In the genomic region with DNA sequence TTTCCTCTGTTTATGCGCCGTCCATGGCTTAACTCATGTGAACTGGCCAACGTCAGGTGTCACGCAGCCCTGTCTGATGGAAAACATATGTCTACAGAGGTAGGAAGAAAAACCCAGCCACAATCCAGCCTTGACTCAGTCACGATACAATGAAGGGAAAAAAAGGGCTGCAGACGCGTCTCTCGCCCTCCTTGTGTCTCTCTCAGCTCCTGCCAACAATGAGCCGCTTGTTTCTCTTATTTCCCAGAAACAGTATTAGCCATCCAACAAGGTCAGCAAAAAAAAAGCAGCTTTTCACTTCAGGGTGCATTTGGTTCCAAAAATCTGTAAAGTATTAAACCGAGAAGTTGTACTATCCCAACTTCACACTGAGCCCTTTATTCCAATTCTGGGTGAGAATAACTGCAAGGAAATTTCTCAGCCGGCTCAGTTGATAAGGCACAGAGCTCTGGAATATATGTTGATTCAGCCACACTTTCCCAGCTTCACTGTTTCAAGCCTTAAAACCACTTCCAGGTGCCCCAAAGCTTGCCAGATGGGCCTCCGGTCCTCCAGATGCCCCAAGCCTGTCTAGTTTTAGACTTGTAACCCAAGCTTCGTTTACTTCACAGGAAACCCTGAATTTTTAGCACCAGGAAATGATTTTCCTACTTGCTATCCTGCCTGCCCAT, we compare ENCODE assay signal across 9 cellular contexts.
DNase-seq lines count a peak whose midpoint lies in the region; ATAC-seq, FAIRE-seq and TF ChIP-seq lines count a peak whose summit lies in the region.
"Had no signal": no experiment of that assay in that cellular context is flagged by ENCODE, and none has a peak within 500 bp of the region (broad histone marks: within the 10 kb centered on the region; RNA-seq: fewer than 3 reads in every experiment).

No MANE protein-coding gene starts in this region.

- CTCF ChIA-PET in HepG2 (lab: Yijun Ruan, JAX; ENCODE audit: low intra/inter-chr PET ratio, low total read pairs), result no interaction called here

- TF ChIP-seq EP300 in HepG2 (IDR thresholded peaks at IDR 0.05; ENCODE audit: low read depth in 2 of 2, low read length in 2 of 2) (no peak), HepG2 (CRISPR knock-in tag; IDR thresholded peaks at IDR 0.05; ENCODE audit: borderline replicate concordance) (no peak)

- TF ChIP-seq CTCF in HepG2 (CRISPR knock-in tag; IDR thresholded peaks at IDR 0.05) (no peak), foreskin keratinocyte (conservative IDR thresholded peaks at IDR 0.05) (no peak)

- H3K27ac ChIP-seq in HUES48 (ENCODE audit: low read depth, low read length), result peak overlapping the region; percentile 32
- peak overlapping the region; percentile 15 for H3K27ac ChIP-seq in HepG2 (ENCODE audit: extremely low read length, insufficient read depth, low read length)
- peak overlapping the region; percentile 80 for H3K27ac ChIP-seq in stomach smooth muscle (ENCODE audit: low read length)
- no peak overlapping the region for H3K27ac ChIP-seq in foreskin keratinocyte

- TF ChIP-seq RAD21 in HepG2 (CRISPR knock-in tag; IDR thresholded peaks at IDR 0.05), result no peak

- intact Hi-C loops in HepG2 (cut with micrococcal nuclease; ENCODE audit: unreplicated experiment), result no loop called here

- H3K9ac ChIP-seq in HUES48 (ENCODE audit: low read depth, low read length), result no peak overlapping the region
- H3K9ac ChIP-seq in HepG2 (ENCODE audit: insufficient read depth, low read depth, low read length), result no peak overlapping the region
- peak overlapping the region in 1 of 2 donors; percentile 17 for H3K9ac ChIP-seq in stomach smooth muscle (ENCODE audit: low read length in 2 of 2)

- 94% methylated on average over 13 of the region's 13 CpGs for WGBS in HepG2 (ENCODE audit: low lambda C conversion rate)

- DNase-seq in dedifferentiated amniotic fluid mesenchymal stem cell (ENCODE audit: extremely low spot score), result peak; percentile 62
- no peak for DNase-seq in HepG2 (ENCODE audit: low spot score)
- DNase-seq in effector CD4-positive, alpha-beta T cell, result no peak
- no peak for DNase-seq in foreskin keratinocyte
- DNase-seq in activated CD8-positive, alpha-beta memory T cell treated with anti-CD3 and anti-CD28 coated beads for 24 hours, result no peak

- POLR2A ChIA-PET in HepG2 (lab: Yijun Ruan, JAX), result no interaction called here

- peaks cover 41% of the 10 kb centered on the region for H3K79me2 ChIP-seq in HepG2 (ENCODE audit: insufficient read depth, low read length)

- H3K36me3 ChIP-seq in HUES48 (ENCODE audit: control insufficient read depth, insufficient read depth, low read length) (no peaks in the 10 kb centered on the region), HepG2 (replicated peaks in 1 of 2; ENCODE audit: control insufficient read depth in 1 of 2, insufficient read depth in 2 of 2, low read length in 2 of 2) (peaks cover 10 to 40% of the 10 kb centered on the region in 2 experiments; a peak in 3 of 5 replicates), stomach smooth muscle (ENCODE audit: control insufficient read depth in 2 of 2, insufficient read depth in 2 of 2, low read length in 2 of 2) (no peaks in the 10 kb centered on the region)

- TF ChIP-seq POLR2A in HepG2 (IDR thresholded peaks at IDR 0.05; ENCODE audit: insufficient read depth in 1 of 2, low read depth in 2 of 2, low read length in 2 of 2), result no peak

- no peak overlapping the region for H3K4me2 ChIP-seq in HepG2 (ENCODE audit: low read depth, low read length)

- H3K27me3 ChIP-seq in HUES48 (ENCODE audit: control insufficient read depth, insufficient read depth, low read length), result no peaks in the 10 kb centered on the region
- H3K27me3 ChIP-seq in HepG2 (ENCODE audit: control insufficient read depth in 1 of 2, insufficient read depth in 2 of 2, low read length in 2 of 2), result no peaks in the 10 kb centered on the region
- H3K27me3 ChIP-seq in stomach smooth muscle (ENCODE audit: control insufficient read depth in 1 of 2, insufficient read depth in 2 of 2, low read length in 2 of 2), result no peaks in the 10 kb centered on the region
- no peaks in the 10 kb centered on the region for H3K27me3 ChIP-seq in foreskin keratinocyte

- ATAC-seq in HepG2 (no peak), foreskin keratinocyte (no peak), GM21723 (IDR thresholded peaks at IDR 0.05; ENCODE audit: unreplicated experiment) (no peak)

- no peak overlapping the region for H2AFZ ChIP-seq in HepG2 (ENCODE audit: low read length)

- in situ Hi-C loops in HepG2 (cut with HindIII; ENCODE audit: extremely low pct_ligation_motif_present, low pct_unique_long_range_greater_than_20kb), result no loop called here

- no TSS peak for BruUV-seq in HepG2 (replicated peaks; lab: Mats Ljungman, UMichigan)

- H3K9me3 ChIP-seq in HUES48 (ENCODE audit: control insufficient read depth, insufficient read depth, low read length), result no peaks in the 10 kb centered on the region
- H3K9me3 ChIP-seq in HepG2 (ENCODE audit: low read length), result no peaks in the 10 kb centered on the region
- H3K9me3 ChIP-seq in stomach smooth muscle (ENCODE audit: control insufficient read depth in 2 of 2, low read length in 2 of 2), result no peaks in the 10 kb centered on the region

- H3K4me3 ChIP-seq in HUES48 (ENCODE audit: low read depth, low read length) (no peak overlapping the region), HepG2 (replicated peaks in 1 of 3; ENCODE audit: insufficient read depth in 1 of 3, low read depth in 2 of 3, low read length in 3 of 3) (no peak overlapping the region), stomach smooth muscle (ENCODE audit: low read length in 2 of 2) (peak overlapping the region in 1 of 2 donors; percentile 57)

- no peak for FAIRE-seq in HepG2 (lab: Jason Lieb, UNC)
- FAIRE-seq: H1 had no signal

- H3K4me1 ChIP-seq in HUES48 (ENCODE audit: control insufficient read depth, insufficient read depth, low read length) (peaks cover 22% of the 10 kb centered on the region; the same call in 1 of the 2 replicates), HepG2 (ENCODE audit: insufficient read depth, low read length) (peaks cover 48% of the 10 kb centered on the region), stomach smooth muscle (ENCODE audit: control insufficient read depth, insufficient read depth, low read length) (peaks cover 30% of the 10 kb centered on the region), foreskin keratinocyte (peaks cover 19% of the 10 kb centered on the region)

- peaks cover 17% of the 10 kb centered on the region; the same call in 1 of the 2 replicates for H4K20me1 ChIP-seq in HepG2 (ENCODE audit: insufficient read depth, low read length)

TF ChIP-seq in HepG2, 621 proteins besides CTCF, POLR2A, EP300 and RAD21:
- TF ChIP-seq ARHGAP35 (CRISPR knock-in tag; IDR thresholded peaks at IDR 0.05; ENCODE audit: borderline replicate concordance), result no peak
- TF ChIP-seq GPBP1L1 (CRISPR knock-in tag; IDR thresholded peaks at IDR 0.05), result no peak
- TF ChIP-seq MAFF (IDR thresholded peaks at IDR 0.05; ENCODE audit: low read depth, low read length), result 0 out of 2 replicates have a peak, but pooled peaks have one; percentile 26
- TF ChIP-seq ZKSCAN5 (CRISPR knock-in tag; IDR thresholded peaks at IDR 0.05), result no peak
- TF ChIP-seq PAF1 (CRISPR knock-in tag; IDR thresholded peaks at IDR 0.05), result no peak
- no peak for TF ChIP-seq NCOA2 (CRISPR knock-in tag; IDR thresholded peaks at IDR 0.05)
- TF ChIP-seq ZNF614 (CRISPR knock-in tag; IDR thresholded peaks at IDR 0.05; ENCODE audit: borderline replicate concordance), result no peak
- peak; percentile 34 to 44; a peak in 3 of 4 replicates for TF ChIP-seq MAFK (conservative IDR thresholded peaks at IDR 0.05 in 1 of 2, IDR thresholded peaks at IDR 0.05 in 1 of 2; ENCODE audit: low read length in 2 of 2)
- TF ChIP-seq EHMT2 (IDR thresholded peaks at IDR 0.05; ENCODE audit: borderline replicate concordance, low read depth, low read length), result no peak
- TF ChIP-seq HMG20A (CRISPR knock-in tag; IDR thresholded peaks at IDR 0.05; ENCODE audit: borderline replicate concordance), result no peak
